7 cellular contexts compared by ENCODE assay signal in genomic region chr9:136050706-136051567, GRCh38. TPM values are rescaled to one million over a fixed set of nuclear protein-coding genes. Genes with fewer than 3 reads are reported as not detected.
DNase-seq lines count a peak whose midpoint lies in the region; ATAC-seq and TF ChIP-seq lines count a peak whose summit lies in the region.

No MANE protein-coding gene starts in this region.

- H3K27me3 Mint-ChIP-seq in Caco-2 (ENCODE audit: insufficient read depth, unreplicated experiment) = no peaks in the 10 kb centered on the region
- peaks cover 9% of the 10 kb centered on the region for H3K27me3 Mint-ChIP-seq in activated CD8-positive, alpha-beta memory T cell treated with anti-CD3 and anti-CD28 coated beads, Interleukin-2, amount 10 ng/mL, durations not matched to agents 7 days and 5 days

- no peaks in the 10 kb centered on the region for H3K9me3 Mint-ChIP-seq in Caco-2 (ENCODE audit: unreplicated experiment)
- H3K9me3 Mint-ChIP-seq in activated CD8-positive, alpha-beta memory T cell treated with anti-CD3 and anti-CD28 coated beads, Interleukin-2, amount 10 ng/mL, durations not matched to agents 7 days and 5 days (ENCODE audit: low read depth) = no peaks in the 10 kb centered on the region

- H3K4me1 ChIP-seq in left lung = peaks cover 27 to 95% of the 10 kb centered on the region in 2 donors
- H3K4me1 ChIP-seq in thoracic aorta (ENCODE audit: control insufficient read depth in 1 of 2, low read depth in 2 of 2) = peaks cover 38 to 66% of the 10 kb centered on the region in 2 donors
- peaks cover 30% of the 10 kb centered on the region for H3K4me1 ChIP-seq in Caco-2

- POLR2A ChIA-PET in Caco-2 (lab: Charles Lee) = interaction anchor here (0.6 kb wide), 1 partner anchor 1079 kb away, joined by 3 read pairs; no protein-coding TSS in a partner anchor

- H3K27me3 ChIP-seq in left lung = peaks cover 0 to 21% of the 10 kb centered on the region in 2 donors
- no peaks in the 10 kb centered on the region for H3K27me3 ChIP-seq in thoracic aorta (replicated peaks; ENCODE audit: insufficient read depth)
- no peaks in the 10 kb centered on the region for H3K27me3 ChIP-seq in Caco-2 (replicated peaks; ENCODE audit: control insufficient read depth, insufficient read depth, low read length)

- H3K4me3 Mint-ChIP-seq in Caco-2 (ENCODE audit: unreplicated experiment) = no peak overlapping the region
- H3K4me3 Mint-ChIP-seq in activated CD8-positive, alpha-beta memory T cell treated with anti-CD3 and anti-CD28 coated beads, Interleukin-2, amount 10 ng/mL, durations not matched to agents 7 days and 5 days = no peak overlapping the region

- peaks cover 7% of the 10 kb centered on the region for H3K36me3 Mint-ChIP-seq in Caco-2 (ENCODE audit: insufficient read depth, unreplicated experiment)
- no peaks in the 10 kb centered on the region for H3K36me3 Mint-ChIP-seq in activated CD8-positive, alpha-beta memory T cell treated with anti-CD3 and anti-CD28 coated beads, Interleukin-2, amount 10 ng/mL, durations not matched to agents 7 days and 5 days

- intact Hi-C loops in left lung (cut with DNase I) (no loop called here), Caco-2 (cut with micrococcal nuclease; ENCODE audit: unreplicated experiment) (no loop called here)

- H3K27ac Mint-ChIP-seq in Caco-2 (ENCODE audit: unreplicated experiment) = no peak overlapping the region
- H3K27ac Mint-ChIP-seq in activated CD8-positive, alpha-beta memory T cell treated with anti-CD3 and anti-CD28 coated beads, Interleukin-2, amount 10 ng/mL, durations not matched to agents 7 days and 5 days = no peak overlapping the region

- H3K4me3 ChIP-seq in cardiac fibroblast (replicated peaks in 1 of 2; ENCODE audit: low read depth in 2 of 2, low read length in 2 of 2) (peak overlapping the region; percentile 47 to 64), left lung (peak overlapping the region; percentile 35 to 55), thoracic aorta (peak overlapping the region; percentile 76), Caco-2 (ENCODE audit: low read depth, low read length) (no peak overlapping the region)

- no peak for TF ChIP-seq CTCF in cardiac fibroblast (IDR thresholded peaks at IDR 0.05; ENCODE audit: low read depth, low read length)
- TF ChIP-seq CTCF in left lung (IDR thresholded peaks at IDR 0.05) = no peak
- no peak for TF ChIP-seq CTCF in thoracic aorta (IDR thresholded peaks at IDR 0.05)
- no peak for TF ChIP-seq CTCF in Caco-2 (IDR thresholded peaks at IDR 0.05; ENCODE audit: insufficient read depth in 1 of 2, low read depth in 1 of 2, low read length in 1 of 2, severe bottlenecking in 1 of 2, unreplicated experiment in 1 of 2)

- no peak for ATAC-seq in left lung
- no peak for ATAC-seq in thoracic aorta (ENCODE audit: insufficient number of reproducible peaks, low FRiP score, low read depth)
- ATAC-seq in HG03280 (IDR thresholded peaks at IDR 0.05; ENCODE audit: unreplicated experiment) = no peak
- no peak for ATAC-seq in activated CD8-positive, alpha-beta memory T cell treated with anti-CD3 and anti-CD28 coated beads, Interleukin-2, amount 10 ng/mL, durations not matched to agents 7 days and 5 days

- CTCF ChIA-PET in Caco-2 (lab: Charles Lee) = interaction anchor here (0.6 to 1.5 kb wide), 2 partner anchors 84 to 295 kb away, joined by 3 to 5 read pairs; no protein-coding TSS in a partner anchor
- CTCF ChIA-PET in activated CD8-positive, alpha-beta memory T cell treated with anti-CD3 and anti-CD28 coated beads, Interleukin-2, amount 10 ng/mL, durations not matched to agents 7 days and 5 days (lab: Charles Lee) = no interaction called here

- peak; percentile 32 for DNase-seq in HT-29 (ENCODE audit: low spot score)
- DNase-seq in cardiac fibroblast (ENCODE audit: low read depth in 2 of 2) = peak in 1 of 2 donors; percentile 24
- DNase-seq in left lung = peak in 1 of 2 donors; percentile 81
- no peak for DNase-seq in thoracic aorta (ENCODE audit: low spot score)
- DNase-seq in Caco-2 = no peak
- no peak for DNase-seq in activated CD8-positive, alpha-beta memory T cell treated with anti-CD3 and anti-CD28 coated beads, Interleukin-2, amount 10 ng/mL, durations not matched to agents 7 days and 5 days

- H3K27ac ChIP-seq in left lung = peak overlapping the region; percentile 39 to 65
- H3K27ac ChIP-seq in thoracic aorta = peak overlapping the region; percentile 63 to 65

- BruUV-seq in Caco-2 (replicated peaks; lab: Mats Ljungman, UMichigan) = no TSS peak

- H3K4me1 Mint-ChIP-seq in Caco-2 (ENCODE audit: low read depth, unreplicated experiment) = no peaks in the 10 kb centered on the region
- H3K4me1 Mint-ChIP-seq in activated CD8-positive, alpha-beta memory T cell treated with anti-CD3 and anti-CD28 coated beads, Interleukin-2, amount 10 ng/mL, durations not matched to agents 7 days and 5 days = peaks cover 8% of the 10 kb centered on the region

- H3K36me3 ChIP-seq in left lung = peaks cover 0 to 42% of the 10 kb centered on the region in 2 donors
- peaks cover 16% of the 10 kb centered on the region for H3K36me3 ChIP-seq in thoracic aorta
- H3K36me3 ChIP-seq in Caco-2 (ENCODE audit: control insufficient read depth, insufficient read depth, low read length) = no peaks in the 10 kb centered on the region

- no peaks in the 10 kb centered on the region for H3K9me3 ChIP-seq in left lung
- H3K9me3 ChIP-seq in thoracic aorta = no peaks in the 10 kb centered on the region
- no peaks in the 10 kb centered on the region for H3K9me3 ChIP-seq in Caco-2

RNA-seq across cellular contexts. Expression of gene NACC2, which starts 44.2 kb away (rescaled TPM):
- 32.6 and 38.1 TPM in 2 replicates for total RNA-seq in HT-29 (2014; rRNA removed; shearing (Covaris generic))
- total RNA-seq in left lung (10 to 100 TPM; 25.2 to 29.5 TPM), thoracic aorta (10 to 100 TPM; 69.2 to 79.7 TPM), Caco-2 (2022) (20.3 and 22.0 TPM in 2 replicates)
- total RNA-seq in activated CD8-positive, alpha-beta memory T cell treated with anti-CD3 and anti-CD28 coated beads, Interleukin-2, amount 10 ng/mL, durations not matched to agents 7 days and 5 days = 1 to 10 TPM; 6.3 to 9.7 TPM
